Comparison of ENCODE assay signal across 12 cellular contexts in the genomic region with DNA sequence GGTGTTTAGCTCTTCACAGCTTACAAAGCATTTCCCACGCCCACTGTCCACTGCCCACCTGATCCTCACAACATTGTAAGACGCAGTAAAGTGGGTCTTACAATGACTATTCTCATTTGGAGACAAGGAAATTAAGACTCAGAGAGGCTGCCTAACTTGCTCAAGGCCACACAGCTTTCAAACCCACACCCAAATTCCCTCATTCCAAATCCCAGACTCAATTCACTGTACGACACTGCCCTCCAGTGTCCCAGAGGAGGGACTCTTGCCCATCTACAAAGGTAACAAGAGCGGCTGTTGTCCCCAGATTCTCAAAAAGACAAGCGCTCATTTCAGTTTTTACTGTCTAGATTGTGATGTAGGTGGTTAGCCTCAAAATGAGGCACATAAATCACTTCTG.
DNase-seq lines count a peak whose midpoint lies in the region; ATAC-seq and TF ChIP-seq lines count a peak whose summit lies in the region.
"Had no signal": no experiment of that assay in that cellular context is flagged by ENCODE, and none has a peak within 500 bp of the region (broad histone marks: within the 10 kb centered on the region; RNA-seq: fewer than 3 reads in every experiment).

No MANE protein-coding gene starts in this region.

- DNase-seq in NCI-H2171 treated with DMSO at 0.1 percent for 48 hours (lab: John Stamatoyannopoulos, UW) (peak; percentile 34), NCI-H2171 (lab: John Stamatoyannopoulos, UW) (no peak), MV-4-11 (lab: John Stamatoyannopoulos, UW) (peak; percentile 21), endothelial cell (ENCODE audit: low spot score) (no peak), retinal pigment epithelial cell (ENCODE audit: low read depth) (no peak), DMS79 (lab: John Stamatoyannopoulos, UW) (no peak), putamen (ENCODE audit: low spot score) (no peak)
- DNase-seq: activated naive CD4-positive, alpha-beta T cell treated with anti-CD3 and anti-CD28 coated beads, Interleukin-2, amount 10 ng/mL, durations not matched to agents 7 days and 5 days had no signal

- no peak overlapping the region for H3K27ac Mint-ChIP-seq in endothelial cell (ENCODE audit: unreplicated experiment)
- H3K27ac Mint-ChIP-seq: activated naive CD4-positive, alpha-beta T cell treated with anti-CD3 and anti-CD28 coated beads, Interleukin-2, amount 10 ng/mL, durations not matched to agents 7 days and 5 days; natural killer cell treated with Interleukin-12 subunit alpha and Interleukin-12 subunit beta and Interleukin-15 and Interleukin-18, amount 100 ng/mL, for 72 hours; T-helper 2 cell treated with Interferon-gamma antibody and Interleukin-4, amounts not matched to agents 5 μg/mL and 100 μg/mL, for 36 hours had no signal

- no peaks in the 10 kb centered on the region for H3K36me3 Mint-ChIP-seq in endothelial cell (ENCODE audit: low read depth, unreplicated experiment)
- H3K36me3 Mint-ChIP-seq: activated naive CD4-positive, alpha-beta T cell treated with anti-CD3 and anti-CD28 coated beads, Interleukin-2, amount 10 ng/mL, durations not matched to agents 7 days and 5 days; natural killer cell treated with Interleukin-12 subunit alpha and Interleukin-12 subunit beta and Interleukin-15 and Interleukin-18, amount 100 ng/mL, for 72 hours had no signal

- H3K4me3 ChIP-seq in retinal pigment epithelial cell (ENCODE audit: low read length), result no peak overlapping the region
- H3K4me3 ChIP-seq: BLaER1 had no signal

- peaks cover 3% of the 10 kb centered on the region for H3K27me3 Mint-ChIP-seq in endothelial cell (ENCODE audit: unreplicated experiment)
- H3K27me3 Mint-ChIP-seq: activated naive CD4-positive, alpha-beta T cell treated with anti-CD3 and anti-CD28 coated beads, Interleukin-2, amount 10 ng/mL, durations not matched to agents 7 days and 5 days; natural killer cell treated with Interleukin-12 subunit alpha and Interleukin-12 subunit beta and Interleukin-15 and Interleukin-18, amount 100 ng/mL, for 72 hours had no signal

- no peak for ATAC-seq in HG02970 (IDR thresholded peaks at IDR 0.05; ENCODE audit: low FRiP score, unreplicated experiment)
- ATAC-seq: natural killer cell treated with Interleukin-12 subunit alpha and Interleukin-12 subunit beta and Interleukin-15 and Interleukin-18, amount 100 ng/mL, for 72 hours had no signal

- TF ChIP-seq CTCF in endothelial cell (IDR thresholded peaks at IDR 0.05; ENCODE audit: unreplicated experiment) (peak; percentile 18), retinal pigment epithelial cell (conservative IDR thresholded peaks at IDR 0.05; ENCODE audit: low read depth, low read length) (peak; percentile 38)

- H3K4me3 Mint-ChIP-seq in endothelial cell (ENCODE audit: unreplicated experiment), result no peak overlapping the region
- H3K4me3 Mint-ChIP-seq: activated naive CD4-positive, alpha-beta T cell treated with anti-CD3 and anti-CD28 coated beads, Interleukin-2, amount 10 ng/mL, durations not matched to agents 7 days and 5 days; natural killer cell treated with Interleukin-12 subunit alpha and Interleukin-12 subunit beta and Interleukin-15 and Interleukin-18, amount 100 ng/mL, for 72 hours; T-helper 2 cell treated with Interferon-gamma antibody and Interleukin-4, amounts not matched to agents 5 μg/mL and 100 μg/mL, for 36 hours had no signal

- H3K9me3 Mint-ChIP-seq in endothelial cell (ENCODE audit: unreplicated experiment), result no peaks in the 10 kb centered on the region
- H3K9me3 Mint-ChIP-seq: activated naive CD4-positive, alpha-beta T cell treated with anti-CD3 and anti-CD28 coated beads, Interleukin-2, amount 10 ng/mL, durations not matched to agents 7 days and 5 days; T-helper 2 cell treated with Interferon-gamma antibody and Interleukin-4, amounts not matched to agents 5 μg/mL and 100 μg/mL, for 36 hours had no signal

- no peaks in the 10 kb centered on the region for H3K4me1 Mint-ChIP-seq in endothelial cell (ENCODE audit: unreplicated experiment)
- H3K4me1 Mint-ChIP-seq: activated naive CD4-positive, alpha-beta T cell treated with anti-CD3 and anti-CD28 coated beads, Interleukin-2, amount 10 ng/mL, durations not matched to agents 7 days and 5 days had no signal

Comparison
In these comparisons a context has a peak if more than half of its experiments do, and no peak if none do; other contexts are left out.
1. DNase-seq: peak in NCI-H2171 treated with DMSO at 0.1 percent for 48 hours (single experiment) and MV-4-11 (single experiment); none in NCI-H2171 (single experiment), endothelial cell (single experiment), retinal pigment epithelial cell (single experiment), DMS79 (single experiment) and putamen (single experiment).